Comparison of ENCODE assay signal across 1 cellular context in the genomic region with DNA sequence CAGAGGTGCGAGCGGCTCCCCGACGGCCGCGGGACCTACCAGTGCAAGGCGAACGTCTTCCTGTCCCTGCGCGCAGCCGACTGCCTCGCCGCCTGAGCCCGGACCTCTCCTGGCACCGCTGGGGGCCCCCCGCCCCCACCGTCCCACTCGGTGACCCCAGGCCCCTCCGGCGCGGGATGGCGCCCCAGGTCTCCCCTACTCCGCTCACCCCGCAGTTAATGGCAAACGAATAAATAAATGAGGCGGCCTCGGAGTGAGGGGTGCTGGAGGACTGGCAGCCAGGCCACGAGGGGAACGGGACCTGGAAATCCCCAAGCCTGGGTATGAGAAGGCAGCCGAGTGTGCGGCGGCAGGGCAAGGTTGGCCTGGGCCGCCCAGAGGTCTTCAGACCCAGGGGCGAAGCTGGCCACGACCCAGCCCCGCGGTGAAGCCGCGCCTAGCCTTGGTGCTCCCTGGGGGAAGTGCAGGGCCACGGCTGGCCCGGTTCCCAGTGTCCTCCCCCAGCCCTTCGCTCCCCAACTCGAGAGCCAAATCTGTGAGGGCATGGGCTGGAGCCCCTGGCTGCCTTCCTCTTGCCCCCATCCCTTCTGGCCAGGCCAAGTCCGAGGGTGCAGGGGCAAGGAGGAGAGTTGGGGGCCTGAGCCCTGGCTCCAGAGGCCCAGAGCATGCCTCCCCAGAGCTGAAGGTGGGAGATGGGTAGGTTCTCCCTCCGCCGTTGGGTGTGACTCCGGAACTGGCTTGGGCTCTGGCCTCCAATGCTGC.
TF ChIP-seq lines count a peak whose summit lies in the region.

No MANE protein-coding gene starts in this region.

TF ChIP-seq in HepG2, 621 proteins besides CTCF, POLR2A, EP300 and RAD21 (continued from another document and continues in another):
- TF ChIP-seq SNAPC4 (CRISPR knock-in tag; IDR thresholded peaks at IDR 0.05) = no peak
- TF ChIP-seq TP53 (CRISPR knock-in tag; conservative IDR thresholded peaks at IDR 0.05) = 0 out of 2 replicates have a peak, but pooled peaks have one; percentile 2
- TF ChIP-seq ZNF10 (CRISPR knock-in tag; IDR thresholded peaks at IDR 0.05; ENCODE audit: borderline replicate concordance, low read depth) = no peak
- TF ChIP-seq DRAP1 (CRISPR knock-in tag; IDR thresholded peaks at IDR 0.05) = no peak
- TF ChIP-seq, protein P1, sequence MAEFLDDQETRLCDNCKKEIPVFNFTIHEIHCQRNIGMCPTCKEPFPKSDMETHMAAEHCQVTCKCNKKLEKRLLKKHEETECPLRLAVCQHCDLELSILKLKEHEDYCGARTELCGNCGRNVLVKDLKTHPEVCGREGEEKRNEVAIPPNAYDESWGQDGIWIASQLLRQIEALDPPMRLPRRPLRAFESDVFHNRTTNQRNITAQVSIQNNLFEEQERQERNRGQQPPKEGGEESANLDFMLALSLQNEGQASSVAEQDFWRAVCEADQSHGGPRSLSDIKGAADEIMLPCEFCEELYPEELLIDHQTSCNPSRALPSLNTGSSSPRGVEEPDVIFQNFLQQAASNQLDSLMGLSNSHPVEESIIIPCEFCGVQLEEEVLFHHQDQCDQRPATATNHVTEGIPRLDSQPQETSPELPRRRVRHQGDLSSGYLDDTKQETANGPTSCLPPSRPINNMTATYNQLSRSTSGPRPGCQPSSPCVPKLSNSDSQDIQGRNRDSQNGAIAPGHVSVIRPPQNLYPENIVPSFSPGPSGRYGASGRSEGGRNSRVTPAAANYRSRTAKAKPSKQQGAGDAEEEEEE (CRISPR knock-in tag; IDR thresholded peaks at IDR 0.05; ENCODE audit: borderline replicate concordance) = no peak
- 0 out of 2 replicates have a peak, but pooled peaks have one; percentile 16 for TF ChIP-seq FOSL1 (CRISPR knock-in tag; IDR thresholded peaks at IDR 0.05; ENCODE audit: borderline replicate concordance)
- no peak for TF ChIP-seq TOPORS (CRISPR knock-in tag; IDR thresholded peaks at IDR 0.05)
- TF ChIP-seq ZBTB20 (CRISPR knock-in tag; IDR thresholded peaks at IDR 0.05; ENCODE audit: borderline replicate concordance, low read depth) = no peak
- no peak; the same call in none of the 2 replicates for TF ChIP-seq HOXA3 (CRISPR knock-in tag; IDR thresholded peaks at IDR 0.05)
- no peak for TF ChIP-seq PHF8 (CRISPR knock-in tag; IDR thresholded peaks at IDR 0.05)
- no peak for TF ChIP-seq CREM (IDR thresholded peaks at IDR 0.05)
- TF ChIP-seq CREM (CRISPR knock-in tag; IDR thresholded peaks at IDR 0.05) = no peak
- no peak for TF ChIP-seq SALL2 (CRISPR knock-in tag; IDR thresholded peaks at IDR 0.05)
- TF ChIP-seq NR1H2 (CRISPR knock-in tag; IDR thresholded peaks at IDR 0.05; ENCODE audit: borderline replicate concordance, low read depth) = no peak
- TF ChIP-seq HIVEP1 (CRISPR knock-in tag; IDR thresholded peaks at IDR 0.05) = no peak; the same call in none of the 2 replicates
- TF ChIP-seq IRX3 (CRISPR knock-in tag; IDR thresholded peaks at IDR 0.05; ENCODE audit: borderline replicate concordance, low read depth) = 0 out of 2 replicates have a peak, but pooled peaks have one; percentile 67
- peak; percentile 96 for TF ChIP-seq ZC3H13 (CRISPR knock-in tag; IDR thresholded peaks at IDR 0.05)
- TF ChIP-seq ZNF850 (CRISPR knock-in tag; conservative IDR thresholded peaks at IDR 0.05) = no peak
- no peak for TF ChIP-seq LCORL (IDR thresholded peaks at IDR 0.05)
- peak; percentile 69; the same call in 1 of the 2 replicates for TF ChIP-seq LCORL (CRISPR knock-in tag; IDR thresholded peaks at IDR 0.05)
- no peak for TF ChIP-seq HHEX (CRISPR knock-in tag; IDR thresholded peaks at IDR 0.05)
- TF ChIP-seq DMTF1 (CRISPR knock-in tag; IDR thresholded peaks at IDR 0.05) = no peak
- TF ChIP-seq ZNF562 (CRISPR knock-in tag; IDR thresholded peaks at IDR 0.05; ENCODE audit: borderline replicate concordance) = no peak
- TF ChIP-seq TRIM24 (CRISPR knock-in tag; IDR thresholded peaks at IDR 0.05) = no peak
- TF ChIP-seq HDAC6 (IDR thresholded peaks at IDR 0.05; ENCODE audit: low read depth, low read length) = no peak
- no peak for TF ChIP-seq MAFK (conservative IDR thresholded peaks at IDR 0.05 in 1 of 2, IDR thresholded peaks at IDR 0.05 in 1 of 2; ENCODE audit: low read length in 2 of 2)
- TF ChIP-seq, protein P2, sequence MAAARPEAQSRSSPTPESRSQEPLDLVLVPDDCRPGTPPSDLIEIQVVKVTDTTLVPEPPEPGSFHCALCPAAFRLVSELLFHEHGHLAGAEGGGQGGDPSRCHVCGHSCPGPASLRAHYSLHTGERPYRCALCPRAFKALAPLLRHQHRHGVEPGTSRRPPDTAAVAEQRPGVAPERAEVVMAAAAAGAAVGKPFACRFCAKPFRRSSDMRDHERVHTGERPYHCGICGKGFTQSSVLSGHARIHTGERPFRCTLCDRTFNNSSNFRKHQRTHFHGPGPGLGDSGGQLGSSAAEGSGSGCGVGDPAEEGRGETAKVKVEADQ (CRISPR knock-in tag; IDR thresholded peaks at IDR 0.05; ENCODE audit: borderline replicate concordance) = peak; percentile 51; the same call in 1 of the 2 replicates
- 0 out of 2 replicates have a peak, but pooled peaks have one; percentile 19 for TF ChIP-seq GATA4 (IDR thresholded peaks at IDR 0.05; ENCODE audit: borderline replicate concordance, low read depth)
- TF ChIP-seq, protein P3, sequence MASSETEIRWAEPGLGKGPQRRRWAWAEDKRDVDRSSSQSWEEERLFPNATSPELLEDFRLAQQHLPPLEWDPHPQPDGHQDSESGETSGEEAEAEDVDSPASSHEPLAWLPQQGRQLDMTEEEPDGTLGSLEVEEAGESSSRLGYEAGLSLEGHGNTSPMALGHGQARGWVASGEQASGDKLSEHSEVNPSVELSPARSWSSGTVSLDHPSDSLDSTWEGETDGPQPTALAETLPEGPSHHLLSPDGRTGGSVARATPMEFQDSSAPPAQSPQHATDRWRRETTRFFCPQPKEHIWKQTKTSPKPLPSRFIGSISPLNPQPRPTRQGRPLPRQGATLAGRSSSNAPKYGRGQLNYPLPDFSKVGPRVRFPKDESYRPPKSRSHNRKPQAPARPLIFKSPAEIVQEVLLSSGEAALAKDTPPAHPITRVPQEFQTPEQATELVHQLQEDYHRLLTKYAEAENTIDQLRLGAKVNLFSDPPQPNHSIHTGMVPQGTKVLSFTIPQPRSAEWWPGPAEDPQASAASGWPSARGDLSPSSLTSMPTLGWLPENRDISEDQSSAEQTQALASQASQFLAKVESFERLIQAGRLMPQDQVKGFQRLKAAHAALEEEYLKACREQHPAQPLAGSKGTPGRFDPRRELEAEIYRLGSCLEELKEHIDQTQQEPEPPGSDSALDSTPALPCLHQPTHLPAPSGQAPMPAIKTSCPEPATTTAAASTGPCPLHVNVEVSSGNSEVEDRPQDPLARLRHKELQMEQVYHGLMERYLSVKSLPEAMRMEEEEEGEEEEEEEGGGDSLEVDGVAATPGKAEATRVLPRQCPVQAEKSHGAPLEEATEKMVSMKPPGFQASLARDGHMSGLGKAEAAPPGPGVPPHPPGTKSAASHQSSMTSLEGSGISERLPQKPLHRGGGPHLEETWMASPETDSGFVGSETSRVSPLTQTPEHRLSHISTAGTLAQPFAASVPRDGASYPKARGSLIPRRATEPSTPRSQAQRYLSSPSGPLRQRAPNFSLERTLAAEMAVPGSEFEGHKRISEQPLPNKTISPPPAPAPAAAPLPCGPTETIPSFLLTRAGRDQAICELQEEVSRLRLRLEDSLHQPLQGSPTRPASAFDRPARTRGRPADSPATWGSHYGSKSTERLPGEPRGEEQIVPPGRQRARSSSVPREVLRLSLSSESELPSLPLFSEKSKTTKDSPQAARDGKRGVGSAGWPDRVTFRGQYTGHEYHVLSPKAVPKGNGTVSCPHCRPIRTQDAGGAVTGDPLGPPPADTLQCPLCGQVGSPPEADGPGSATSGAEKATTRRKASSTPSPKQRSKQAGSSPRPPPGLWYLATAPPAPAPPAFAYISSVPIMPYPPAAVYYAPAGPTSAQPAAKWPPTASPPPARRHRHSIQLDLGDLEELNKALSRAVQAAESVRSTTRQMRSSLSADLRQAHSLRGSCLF (CRISPR knock-in tag; IDR thresholded peaks at IDR 0.05; ENCODE audit: borderline replicate concordance) = no peak
- TF ChIP-seq ZHX1 (CRISPR knock-in tag; IDR thresholded peaks at IDR 0.05; ENCODE audit: low read depth) = no peak
- no peak for TF ChIP-seq DBP (CRISPR knock-in tag; IDR thresholded peaks at IDR 0.05; ENCODE audit: not compliant biosample characterization)
- no peak for TF ChIP-seq MTF1 (CRISPR knock-in tag; IDR thresholded peaks at IDR 0.05)
- no peak for TF ChIP-seq PHF5A (CRISPR knock-in tag; IDR thresholded peaks at IDR 0.05; ENCODE audit: low read depth, unreplicated experiment)
